ENCODE assay signal across 20 cellular contexts in genomic region chr11:79375818-79376550, GRCh38.
DNase-seq lines count a peak whose midpoint lies in the region; ATAC-seq and TF ChIP-seq lines count a peak whose summit lies in the region.
"Had no signal": no experiment of that assay in that cellular context is flagged by ENCODE, and none has a peak within 500 bp of the region (broad histone marks: within the 10 kb centered on the region; RNA-seq: fewer than 3 reads in every experiment).

No MANE protein-coding gene starts in this region.

- H3K9me3 ChIP-seq in breast epithelium (peaks cover 4 to 11% of the 10 kb centered on the region in 2 donors), endodermal cell (ENCODE audit: control insufficient read depth, low read length) (peaks cover 22% of the 10 kb centered on the region), iPS-20b (ENCODE audit: insufficient read depth, low read depth, low read length) (peaks cover 4% of the 10 kb centered on the region; the same call in 1 of the 2 replicates)

- intact Hi-C loops in MCF 10A (cut with micrococcal nuclease) (loop anchor here (10.0 kb wide), 1 partner anchor 731 kb away; no protein-coding TSS in a partner anchor), breast epithelium (cut with DNase I; ENCODE audit: low total_unique reads) (no loop called here)

- BruUV-seq in MCF 10A (replicated peaks; lab: Mats Ljungman, UMichigan): no TSS peak

- no peaks in the 10 kb centered on the region for H3K4me1 ChIP-seq in breast epithelium
- H3K4me1 ChIP-seq in endodermal cell (ENCODE audit: control insufficient read depth, insufficient read depth, low read length): peaks cover 9% of the 10 kb centered on the region
- H3K4me1 ChIP-seq in iPS-20b (ENCODE audit: insufficient read depth, low read length): peaks cover 43% of the 10 kb centered on the region

- H3K9me3 Mint-ChIP-seq in MCF 10A (ENCODE audit: unreplicated experiment): no peaks in the 10 kb centered on the region
- peaks cover 11% of the 10 kb centered on the region for H3K9me3 Mint-ChIP-seq in endodermal cell
- H3K9me3 Mint-ChIP-seq: CD8-positive, alpha-beta T cell had no signal

- ATAC-seq in SK-N-SH treated with all-trans-retinoic acid at 6 μM for 48 hours (no peak), GM19463 (IDR thresholded peaks at IDR 0.05; ENCODE audit: unreplicated experiment) (no peak)
- ATAC-seq: CD8-positive, alpha-beta T cell; K562 had no signal

- H3K9ac ChIP-seq in endodermal cell (ENCODE audit: extremely low read depth, low read length, poor library complexity, severe bottlenecking) (no peak overlapping the region), iPS-20b (ENCODE audit: low read depth, low read length) (peak overlapping the region; percentile 27; the same call in 1 of the 2 replicates)

- no peaks in the 10 kb centered on the region for H3K36me3 Mint-ChIP-seq in MCF 10A (ENCODE audit: insufficient read depth, unreplicated experiment)
- peaks cover 10% of the 10 kb centered on the region for H3K36me3 Mint-ChIP-seq in endodermal cell (ENCODE audit: low read depth)
- H3K36me3 Mint-ChIP-seq: CD8-positive, alpha-beta T cell had no signal

- no peak for TF ChIP-seq POLR2A in breast epithelium (IDR thresholded peaks at IDR 0.05)

- no peaks in the 10 kb centered on the region for H3K27me3 ChIP-seq in breast epithelium
- no peaks in the 10 kb centered on the region for H3K27me3 ChIP-seq in endodermal cell (ENCODE audit: control insufficient read depth, insufficient read depth, low read length, poor library complexity, severe bottlenecking)
- H3K27me3 ChIP-seq in iPS-20b (ENCODE audit: insufficient read depth, low read length): no peaks in the 10 kb centered on the region

- no peaks in the 10 kb centered on the region for H3K27me3 Mint-ChIP-seq in MCF 10A (ENCODE audit: insufficient read depth, unreplicated experiment)
- H3K27me3 Mint-ChIP-seq in endodermal cell (ENCODE audit: insufficient read depth): no peaks in the 10 kb centered on the region

- WGBS in endodermal cell (ENCODE audit: insufficient coverage in 1 of 2, insufficient read length in 1 of 2), 2 experiments: 45 to 58% methylated on average over 3 of the region's 3 CpGs

- H3K4me3 Mint-ChIP-seq in MCF 10A (ENCODE audit: unreplicated experiment) (no peak overlapping the region), endodermal cell (no peak overlapping the region)
- H3K4me3 Mint-ChIP-seq: CD8-positive, alpha-beta T cell had no signal

- CTCF ChIA-PET in MCF 10A (lab: Yijun Ruan, JAX): interaction anchor here (0.6 to 2.8 kb wide), 6 partner anchors 10 to 965 kb away, joined by 3 to 10 read pairs (median 4); partner anchors contain the start of gene TENM4

- H3K4me3 ChIP-seq in breast epithelium (no peak overlapping the region), endodermal cell (ENCODE audit: low read length) (no peak overlapping the region), iPS-20b (ENCODE audit: low read length) (peak overlapping the region; percentile 52; the same call in 1 of the 2 replicates)
- H3K4me3 ChIP-seq: K562 had no signal

- DNase-seq in MCF 10A (ENCODE audit: unreplicated experiment): peak; percentile 63
- no peak for DNase-seq in breast epithelium (ENCODE audit: low spot score in 2 of 2)
- DNase-seq in endodermal cell: peak; percentile 69
- no peak for DNase-seq in NCI-H146 (lab: John Stamatoyannopoulos, UW)
- DNase-seq in ecto neural progenitor cell (ENCODE audit: low spot score): no peak
- DNase-seq: CD8-positive, alpha-beta T cell; DND-41; GF-D8; HCEC 1CT; NCI-H1048; NCI-H1694; NCI-H345; NCI-H526 treated with DMSO at 0.1 percent for 48 hours; OCI-M1; SHP77 had no signal

- H3K36me3 ChIP-seq in breast epithelium: no peaks in the 10 kb centered on the region
- H3K36me3 ChIP-seq in endodermal cell (ENCODE audit: control insufficient read depth, insufficient read depth, low read length): no peaks in the 10 kb centered on the region
- no peaks in the 10 kb centered on the region for H3K36me3 ChIP-seq in iPS-20b (ENCODE audit: insufficient read depth, low read depth, low read length)

- TF ChIP-seq CTCF in MCF 10A (IDR thresholded peaks at IDR 0.05; ENCODE audit: unreplicated experiment): no peak
- no peak for TF ChIP-seq CTCF in breast epithelium (IDR thresholded peaks at IDR 0.05)
- no peak for TF ChIP-seq CTCF in endodermal cell (conservative IDR thresholded peaks at IDR 0.05)

- no peak overlapping the region for H3K27ac Mint-ChIP-seq in MCF 10A (ENCODE audit: low read depth, unreplicated experiment)
- peak overlapping the region; percentile 4 for H3K27ac Mint-ChIP-seq in endodermal cell
- H3K27ac Mint-ChIP-seq: CD8-positive, alpha-beta T cell had no signal

- POLR2A ChIA-PET in MCF 10A (lab: Yijun Ruan, JAX): interaction anchor here (0.7 to 2.2 kb wide), 9 partner anchors 9 to 253 kb away, joined by 3 to 7 read pairs (median 3); partner anchors contain the start of gene TENM4

- no peak overlapping the region for H3K27ac ChIP-seq in breast epithelium
- no peak overlapping the region for H3K27ac ChIP-seq in endodermal cell (ENCODE audit: low read depth, low read length)
- no peak overlapping the region for H3K27ac ChIP-seq in iPS-20b (ENCODE audit: low read length)
- H3K27ac ChIP-seq: 22Rv1 had no signal

- H3K4me1 Mint-ChIP-seq in MCF 10A (ENCODE audit: insufficient read depth, unreplicated experiment) (peaks cover 17% of the 10 kb centered on the region), endodermal cell (peaks cover 49% of the 10 kb centered on the region)

TF ChIP-seq in SK-N-SH treated with all-trans-retinoic acid at 6 μM for 48 hours, 23 proteins besides CTCF, POLR2A, EP300 and RAD21:
- TF ChIP-seq ARNTL (CRISPR knock-in tag; IDR thresholded peaks at IDR 0.05; ENCODE audit: borderline replicate concordance, low read depth): no peak
- TF ChIP-seq OSR1 (CRISPR knock-in tag; IDR thresholded peaks at IDR 0.05): no peak
- TF ChIP-seq, protein P1, sequence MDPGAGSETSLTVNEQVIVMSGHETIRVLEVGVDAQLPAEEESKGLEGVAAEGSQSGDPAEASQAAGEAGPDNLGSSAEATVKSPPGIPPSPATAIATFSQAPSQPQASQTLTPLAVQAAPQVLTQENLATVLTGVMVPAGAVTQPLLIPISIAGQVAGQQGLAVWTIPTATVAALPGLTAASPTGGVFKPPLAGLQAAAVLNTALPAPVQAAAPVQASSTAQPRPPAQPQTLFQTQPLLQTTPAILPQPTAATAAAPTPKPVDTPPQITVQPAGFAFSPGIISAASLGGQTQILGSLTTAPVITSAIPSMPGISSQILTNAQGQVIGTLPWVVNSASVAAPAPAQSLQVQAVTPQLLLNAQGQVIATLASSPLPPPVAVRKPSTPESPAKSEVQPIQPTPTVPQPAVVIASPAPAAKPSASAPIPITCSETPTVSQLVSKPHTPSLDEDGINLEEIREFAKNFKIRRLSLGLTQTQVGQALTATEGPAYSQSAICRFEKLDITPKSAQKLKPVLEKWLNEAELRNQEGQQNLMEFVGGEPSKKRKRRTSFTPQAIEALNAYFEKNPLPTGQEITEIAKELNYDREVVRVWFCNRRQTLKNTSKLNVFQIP (CRISPR knock-in tag; IDR thresholded peaks at IDR 0.05; ENCODE audit: borderline replicate concordance, low read depth): no peak
- TF ChIP-seq ZFP30 (CRISPR knock-in tag; IDR thresholded peaks at IDR 0.05): no peak
- TF ChIP-seq CREB5 (CRISPR knock-in tag; IDR thresholded peaks at IDR 0.05; ENCODE audit: low read depth): no peak
- TF ChIP-seq CSDC2 (CRISPR knock-in tag; IDR thresholded peaks at IDR 0.05): no peak
- no peak for TF ChIP-seq ZNF8 (CRISPR knock-in tag; IDR thresholded peaks at IDR 0.05)
- TF ChIP-seq PPARA (CRISPR knock-in tag; IDR thresholded peaks at IDR 0.05; ENCODE audit: borderline replicate concordance): no peak
- TF ChIP-seq SNAI2 (CRISPR knock-in tag; IDR thresholded peaks at IDR 0.05): no peak
- TF ChIP-seq RARB (CRISPR knock-in tag; IDR thresholded peaks at IDR 0.05): no peak
- TF ChIP-seq ZNF70 (CRISPR knock-in tag; IDR thresholded peaks at IDR 0.05): no peak
- no peak for TF ChIP-seq GLIS3 (CRISPR knock-in tag; IDR thresholded peaks at IDR 0.05)
- TF ChIP-seq ESRRG (CRISPR knock-in tag; IDR thresholded peaks at IDR 0.05): no peak
- no peak for TF ChIP-seq ISL1 (CRISPR knock-in tag; IDR thresholded peaks at IDR 0.05)
- TF ChIP-seq, protein P2, sequence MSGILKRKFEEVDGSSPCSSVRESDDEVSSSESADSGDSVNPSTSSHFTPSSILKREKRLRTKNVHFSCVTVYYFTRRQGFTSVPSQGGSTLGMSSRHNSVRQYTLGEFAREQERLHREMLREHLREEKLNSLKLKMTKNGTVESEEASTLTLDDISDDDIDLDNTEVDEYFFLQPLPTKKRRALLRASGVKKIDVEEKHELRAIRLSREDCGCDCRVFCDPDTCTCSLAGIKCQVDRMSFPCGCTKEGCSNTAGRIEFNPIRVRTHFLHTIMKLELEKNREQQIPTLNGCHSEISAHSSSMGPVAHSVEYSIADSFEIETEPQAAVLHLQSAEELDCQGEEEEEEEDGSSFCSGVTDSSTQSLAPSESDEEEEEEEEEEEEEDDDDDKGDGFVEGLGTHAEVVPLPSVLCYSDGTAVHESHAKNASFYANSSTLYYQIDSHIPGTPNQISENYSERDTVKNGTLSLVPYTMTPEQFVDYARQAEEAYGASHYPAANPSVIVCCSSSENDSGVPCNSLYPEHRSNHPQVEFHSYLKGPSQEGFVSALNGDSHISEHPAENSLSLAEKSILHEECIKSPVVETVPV (CRISPR knock-in tag; IDR thresholded peaks at IDR 0.05): no peak
- no peak for TF ChIP-seq TOX (CRISPR knock-in tag; IDR thresholded peaks at IDR 0.05; ENCODE audit: borderline replicate concordance)
TF ChIP-seq in SK-N-SH treated with all-trans-retinoic acid at 6 μM for 48 hours: peak in this region for 0.

Comparison
In these comparisons a context has a peak if more than half of its experiments do, and no peak if none do; other contexts are left out.
1. DNase-seq: peak in MCF 10A (single experiment) and endodermal cell (single experiment); none in breast epithelium (0 of 2), NCI-H146 (single experiment) and ecto neural progenitor cell (single experiment).